ENCODE assay signal across 8 cellular contexts in the genomic region with DNA sequence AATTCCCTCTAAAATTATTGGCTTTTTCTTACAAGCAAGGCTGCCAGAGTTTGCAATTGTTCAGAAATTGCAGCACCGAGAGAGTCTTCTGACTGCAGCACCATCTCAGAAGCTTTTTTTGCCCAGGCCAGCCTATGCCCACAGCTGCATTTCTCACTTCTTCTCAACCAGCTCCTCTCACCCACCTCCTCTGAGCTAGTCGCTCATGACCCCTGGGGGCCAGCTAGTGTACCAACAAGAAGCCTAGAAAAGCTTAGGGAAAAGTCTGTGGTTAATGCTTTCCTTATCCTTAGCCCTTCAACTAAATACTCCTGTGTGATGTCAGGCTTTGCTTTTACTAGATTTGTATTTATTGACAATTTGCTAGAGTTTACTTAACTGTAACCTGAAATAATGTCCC.
DNase-seq lines count a peak whose midpoint lies in the region; ATAC-seq and TF ChIP-seq lines count a peak whose summit lies in the region.

No MANE protein-coding gene starts in this region.

- POLR2A ChIA-PET in CD4-positive, alpha-beta memory T cell (lab: Charles Lee; ENCODE audit: partially characterized antibody): no interaction called here

- peak overlapping the region; percentile 11 for H3K27ac ChIP-seq in cingulate gyrus (ENCODE audit: low read depth, low read length)
- no peak overlapping the region for H3K27ac ChIP-seq in CD4-positive, alpha-beta memory T cell (ENCODE audit: low read depth, low read length)

- CTCF ChIA-PET in CD4-positive, alpha-beta memory T cell (lab: Charles Lee; ENCODE audit: partially characterized antibody): no interaction called here

- H3K4me3 Mint-ChIP-seq in HFFc6: no peak overlapping the region
- no peak overlapping the region for H3K4me3 Mint-ChIP-seq in mesothelial cell of epicardium
- H3K4me3 Mint-ChIP-seq in CD4-positive, alpha-beta memory T cell: no peak overlapping the region

- H3K36me3 Mint-ChIP-seq in HFFc6 (ENCODE audit: low read depth) (no peaks in the 10 kb centered on the region), mesothelial cell of epicardium (no peaks in the 10 kb centered on the region)
- H3K36me3 Mint-ChIP-seq in CD4-positive, alpha-beta memory T cell: no peaks in the 10 kb centered on the region

- TF ChIP-seq CTCF in HFFc6 (IDR thresholded peaks at IDR 0.05) (peak; percentile 43; the same call in 1 of the 2 replicates), mesothelial cell of epicardium (IDR thresholded peaks at IDR 0.05; ENCODE audit: unreplicated experiment) (no peak)

- no peaks in the 10 kb centered on the region for H3K36me3 ChIP-seq in CD4-positive, alpha-beta memory T cell (ENCODE audit: insufficient read depth, low read length)

- DNase-seq in NCI-H2227 (lab: John Stamatoyannopoulos, UW; ENCODE audit: unreplicated experiment) (peak; percentile 1), NCI-H2227 treated with DMSO at 0.1 percent for 48 hours (lab: John Stamatoyannopoulos, UW) (no peak), HFFc6 (no peak), NCI-H774 (lab: John Stamatoyannopoulos, UW) (peak; percentile 12), mesothelial cell of epicardium (ENCODE audit: low spot score in 2 of 2, unreplicated experiment in 2 of 2) (peak; percentile 34 to 57)
- DNase-seq in CD4-positive, alpha-beta memory T cell: no peak

- no peaks in the 10 kb centered on the region for H3K27me3 ChIP-seq in CD4-positive, alpha-beta memory T cell (ENCODE audit: insufficient read depth, low read length)

- H3K27ac Mint-ChIP-seq in HFFc6 (no peak overlapping the region), mesothelial cell of epicardium (no peak overlapping the region)
- H3K27ac Mint-ChIP-seq in CD4-positive, alpha-beta memory T cell: peak overlapping the region in 1 of 7 donors; percentile 19

- H3K4me3 ChIP-seq in CD4-positive, alpha-beta memory T cell (ENCODE audit: low read length in 2 of 2): no peak overlapping the region

- intact Hi-C loops in CD4-positive, alpha-beta memory T cell (cut with micrococcal nuclease): loop anchor here (10.0 kb wide), 1 partner anchor 798 kb away; no protein-coding TSS in a partner anchor

- H3K27me3 Mint-ChIP-seq in HFFc6 (ENCODE audit: insufficient read depth) (peaks cover 2% of the 10 kb centered on the region), mesothelial cell of epicardium (ENCODE audit: low read depth) (no peaks in the 10 kb centered on the region)
- H3K27me3 Mint-ChIP-seq in CD4-positive, alpha-beta memory T cell: peaks cover 2 to 5% of the 10 kb centered on the region in 2 donors

- H3K9me3 Mint-ChIP-seq in HFFc6 (peaks cover 6% of the 10 kb centered on the region; the same call in 1 of the 2 replicates), mesothelial cell of epicardium (peaks cover 4% of the 10 kb centered on the region)
- peaks cover 0 to 4% (median under 1%) of the 10 kb centered on the region in 8 donors for H3K9me3 Mint-ChIP-seq in CD4-positive, alpha-beta memory T cell

- no peaks in the 10 kb centered on the region for H3K4me1 ChIP-seq in CD4-positive, alpha-beta memory T cell (ENCODE audit: insufficient read depth, low read length)

- H3K4me1 Mint-ChIP-seq in HFFc6 (ENCODE audit: low read depth) (no peaks in the 10 kb centered on the region), mesothelial cell of epicardium (peaks cover 23% of the 10 kb centered on the region)
- peaks cover 0 to 4% (median 0%) of the 10 kb centered on the region in 4 donors for H3K4me1 Mint-ChIP-seq in CD4-positive, alpha-beta memory T cell

- H3K9me3 ChIP-seq in CD4-positive, alpha-beta memory T cell (ENCODE audit: control insufficient read depth in 1 of 2, low read length in 2 of 2): no peaks in the 10 kb centered on the region

- no peak for ATAC-seq in HG03108 (IDR thresholded peaks at IDR 0.05; ENCODE audit: unreplicated experiment)

Comparison
In these comparisons a context has a peak if more than half of its experiments do, and no peak if none do; other contexts are left out.
1. DNase-seq: peak in NCI-H2227 (single experiment), NCI-H774 (single experiment) and mesothelial cell of epicardium (2 of 2); none in NCI-H2227 treated with DMSO at 0.1 percent for 48 hours (single experiment), HFFc6 (single experiment) and CD4-positive, alpha-beta memory T cell (0 of 5).